ENCODE assay signal across 8 cellular contexts in the genomic region with DNA sequence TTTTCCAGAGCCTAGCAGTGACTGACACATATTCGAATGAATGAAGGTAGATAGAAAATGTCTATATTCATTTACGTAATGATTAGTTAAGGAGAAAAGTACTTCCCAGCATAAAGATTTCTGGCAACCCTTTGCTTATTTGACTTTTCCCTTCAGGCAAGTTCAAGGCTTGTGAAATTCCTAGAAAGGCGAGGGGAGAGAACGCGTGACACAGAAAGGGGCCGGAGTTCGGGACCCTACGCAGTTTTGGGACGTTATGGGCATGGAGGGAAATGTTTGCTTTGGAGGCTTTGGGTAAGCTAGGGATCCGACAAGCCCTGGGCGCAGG. TPM values are rescaled to one million over a fixed set of nuclear protein-coding genes. Genes with fewer than 3 reads are reported as not detected.
DNase-seq lines count a peak whose midpoint lies in the region; TF ChIP-seq lines count a peak whose summit lies in the region.

No MANE protein-coding gene starts in this region.

- no peak overlapping the region; the same call in 1 of the 2 replicates for H3K27ac ChIP-seq in SJCRH30
- H3K27ac ChIP-seq in esophagus muscularis mucosa (replicated peaks in 1 of 4), result peak overlapping the region; percentile 94 to 97 (median 96)
- H3K27ac ChIP-seq in trophoblast cell (ENCODE audit: low read depth, low read length), result peak overlapping the region; percentile 59

- peak overlapping the region; percentile 59 for H3K14ac ChIP-seq in trophoblast cell (ENCODE audit: low read length)

- peak overlapping the region; percentile 13 for H4K12ac ChIP-seq in trophoblast cell (ENCODE audit: low read depth, low read length)

- peak overlapping the region; percentile 98 for H3K4me2 ChIP-seq in trophoblast cell (ENCODE audit: low read length)

- intact Hi-C loops in esophagus muscularis mucosa (cut with DNase I), result loop anchor here (5.0 kb wide), 2 partner anchors 88 to 108 kb away; no protein-coding TSS in a partner anchor

- peak overlapping the region; percentile 97 for H3K4me3 ChIP-seq in SJCRH30
- peak overlapping the region; percentile 80 to 93 (median 87) for H3K4me3 ChIP-seq in esophagus muscularis mucosa
- H3K4me3 ChIP-seq in trophoblast cell (ENCODE audit: low read depth, low read length), result peak overlapping the region; percentile 75

- WGBS in esophagus muscularis mucosa, result 5% methylated on average over 9 of the region's 11 CpGs
- WGBS in trophoblast cell (ENCODE audit: extremely low coverage, insufficient coverage, insufficient read length), result no CpG with 5 or more reads among the region's 11 CpGs

- peak overlapping the region; percentile 32 for H3K18ac ChIP-seq in trophoblast cell (ENCODE audit: low read length)

- peak overlapping the region; percentile 6 for H3K4ac ChIP-seq in trophoblast cell (ENCODE audit: low read depth, low read length)

- peaks cover 9% of the 10 kb centered on the region for H3K4me1 ChIP-seq in SJCRH30
- peaks cover 14 to 36% (median 32%) of the 10 kb centered on the region in 4 donors for H3K4me1 ChIP-seq in esophagus muscularis mucosa
- H3K4me1 ChIP-seq in trophoblast cell (ENCODE audit: control insufficient read depth in 1 of 2, insufficient read depth in 2 of 2, low read length in 2 of 2), result no peaks in the 10 kb centered on the region

- peak overlapping the region; percentile 28 for H2BK5ac ChIP-seq in trophoblast cell (ENCODE audit: low read depth, low read length, poor library complexity)

- no peak overlapping the region for H2AK5ac ChIP-seq in trophoblast cell (ENCODE audit: low read length)

- H3K36me3 ChIP-seq in SJCRH30, result no peaks in the 10 kb centered on the region
- no peaks in the 10 kb centered on the region for H3K36me3 ChIP-seq in esophagus muscularis mucosa
- no peaks in the 10 kb centered on the region for H3K36me3 ChIP-seq in trophoblast cell (ENCODE audit: control insufficient read depth in 1 of 2, insufficient read depth in 2 of 2, low read length in 2 of 2)

- TF ChIP-seq POLR2A in esophagus muscularis mucosa (IDR thresholded peaks at IDR 0.05; ENCODE audit: low read depth), result no peak

- H4K8ac ChIP-seq in trophoblast cell (ENCODE audit: low read depth, low read length), result peak overlapping the region; percentile 70

- no peak overlapping the region for H3K23ac ChIP-seq in trophoblast cell (ENCODE audit: low read length)

- TF ChIP-seq CTCF in esophagus muscularis mucosa (IDR thresholded peaks at IDR 0.05), result no peak

- peak overlapping the region; percentile 86 for H2BK120ac ChIP-seq in trophoblast cell (ENCODE audit: insufficient read depth, low read length, poor library complexity)

- peak; percentile 51 for DNase-seq in DMS114 treated with DMSO at 0.1 percent for 48 hours (lab: John Stamatoyannopoulos, UW; ENCODE audit: unreplicated experiment)
- DNase-seq in SJCRH30, result no peak
- no peak for DNase-seq in esophagus muscularis mucosa (ENCODE audit: extremely low spot score)
- DNase-seq in trophoblast cell, result no peak
- DNase-seq in iPS-NIHi7 (ENCODE audit: extremely low spot score), result no peak
- DNase-seq in DMS53 treated with DMSO at 0.1 percent for 48 hours (lab: John Stamatoyannopoulos, UW; ENCODE audit: unreplicated experiment), result no peak
- no peak for DNase-seq in DMS79 (lab: John Stamatoyannopoulos, UW)
- no peak for DNase-seq in superior temporal gyrus (ENCODE audit: extremely low spot score)

- H3K79me1 ChIP-seq in trophoblast cell (ENCODE audit: low read length), result peaks cover 12% of the 10 kb centered on the region

- H2BK12ac ChIP-seq in trophoblast cell (ENCODE audit: low read length), result peak overlapping the region; percentile 61

- no peak for TF ChIP-seq EP300 in esophagus muscularis mucosa (IDR thresholded peaks at IDR 0.05)

- H2AFZ ChIP-seq in trophoblast cell (ENCODE audit: insufficient read depth, low read length, poor library complexity), result peak overlapping the region; percentile 26

- no peaks in the 10 kb centered on the region for H3K27me3 ChIP-seq in SJCRH30
- no peaks in the 10 kb centered on the region for H3K27me3 ChIP-seq in esophagus muscularis mucosa
- H3K27me3 ChIP-seq in trophoblast cell (ENCODE audit: insufficient read depth, low read length), result no peaks in the 10 kb centered on the region

- H3K9me3 ChIP-seq in SJCRH30 (replicated peaks) (no peaks in the 10 kb centered on the region), esophagus muscularis mucosa (no peaks in the 10 kb centered on the region), trophoblast cell (ENCODE audit: insufficient read depth, low read depth, low read length) (no peaks in the 10 kb centered on the region)

- H3K79me2 ChIP-seq in trophoblast cell (ENCODE audit: control insufficient read depth, insufficient read depth, low read length, poor library complexity), result peaks cover 13% of the 10 kb centered on the region

- peak overlapping the region; percentile 46 for H4K91ac ChIP-seq in trophoblast cell (ENCODE audit: low read depth, low read length)

- H3K9ac ChIP-seq in trophoblast cell (ENCODE audit: low read length), result peak overlapping the region; percentile 75

RNA-seq across cellular contexts. Expression of gene USP25, which starts 0.5 kb away (rescaled TPM):
- 33.8 and 37.6 TPM in 2 replicates for total RNA-seq in SJCRH30 (2014; rRNA removed; shearing (Covaris generic))
- total RNA-seq in esophagus muscularis mucosa, result 10 to 100 TPM; 48.2 to 75.1 (median 60.0) TPM
- 44.5 and 45.5 TPM in 2 replicates for polyA plus RNA-seq in trophoblast cell (2013)
